ENCODE assay signal across 37 cellular contexts in the genomic region with DNA sequence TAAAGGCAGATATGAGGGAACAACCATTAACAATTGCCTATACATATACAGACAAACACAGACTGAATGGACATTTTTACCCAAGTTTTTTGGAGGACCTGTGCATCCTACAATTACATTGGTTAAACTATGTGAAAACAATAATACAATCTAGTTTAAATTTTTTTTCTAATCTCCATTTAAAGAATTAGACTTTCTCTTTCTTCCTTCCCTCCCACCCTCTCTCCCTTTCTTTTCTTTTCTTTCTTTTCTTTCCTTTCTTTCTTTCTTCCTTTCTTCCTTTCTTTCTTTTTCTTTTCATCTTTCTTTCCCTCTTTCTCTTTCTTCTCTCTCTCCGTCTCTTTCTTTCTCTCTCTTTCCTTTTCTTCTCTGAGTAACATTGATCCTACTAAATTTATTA.
"Had no signal": no experiment of that assay in that cellular context is flagged by ENCODE, and none has a peak within 500 bp of the region (broad histone marks: within the 10 kb centered on the region; RNA-seq: fewer than 3 reads in every experiment).

No MANE protein-coding gene starts in this region.

- ATAC-seq: activated CD4-positive, alpha-beta T cell treated with anti-CD3 and anti-CD28 coated beads for 36 hours; activated CD4-positive, CD25-positive, alpha-beta regulatory T cell treated with anti-CD3 and anti-CD28 coated beads, Interleukin-2, amount 50 U/mL, for 24 hours; activated CD8-positive, alpha-beta memory T cell treated with anti-CD3 and anti-CD28 coated beads, Interleukin-2, amount 10 ng/mL, durations not matched to agents 7 days and 5 days; activated CD8-positive, alpha-beta T cell treated with anti-CD3 and anti-CD28 coated beads, Interleukin-2, amount 10 ng/mL, durations not matched to agents 7 days and 5 days; activated naive CD8-positive, alpha-beta T cell treated with anti-CD3 and anti-CD28 coated beads, Interleukin-2, amount 50 U/mL, for 24 hours had no signal

- H3K9me3 ChIP-seq: ascending aorta had no signal

- H3K36me3 Mint-ChIP-seq: activated CD8-positive, alpha-beta memory T cell treated with anti-CD3 and anti-CD28 coated beads, Interleukin-2, amount 10 ng/mL, durations not matched to agents 7 days and 5 days; activated naive CD4-positive, alpha-beta T cell treated with anti-CD3 and anti-CD28 coated beads, Interleukin-2, amount 10 ng/mL, durations not matched to agents 7 days and 5 days; activated naive CD4-positive, alpha-beta T cell treated with anti-CD3 and anti-CD28 coated beads, Interleukin-2, amount 50 U/mL, for 24 hours; activated naive CD8-positive, alpha-beta T cell; activated naive CD8-positive, alpha-beta T cell treated with anti-CD3 and anti-CD28 coated beads, Interleukin-2, amount 10 ng/mL, durations not matched to agents 7 days and 5 days had no signal

- H3K27me3 Mint-ChIP-seq: activated CD4-positive, alpha-beta T cell treated with anti-CD3 and anti-CD28 coated beads for 36 hours; activated CD4-positive, alpha-beta T cell treated with anti-CD3 and anti-CD28 coated beads, Interleukin-2, amount 10 ng/mL, durations not matched to agents 7 days and 5 days; activated CD8-positive, alpha-beta memory T cell treated with anti-CD3 and anti-CD28 coated beads, Interleukin-2, amount 10 ng/mL, durations not matched to agents 7 days and 5 days; activated naive CD4-positive, alpha-beta T cell treated with anti-CD3 and anti-CD28 coated beads, Interleukin-2, amount 10 ng/mL, durations not matched to agents 7 days and 5 days; activated naive CD4-positive, alpha-beta T cell treated with anti-CD3 and anti-CD28 coated beads, Interleukin-2, amount 50 U/mL, for 24 hours; activated naive CD8-positive, alpha-beta T cell; activated naive CD8-positive, alpha-beta T cell treated with anti-CD3 and anti-CD28 coated beads, Interleukin-2, amount 10 ng/mL, durations not matched to agents 7 days and 5 days; activated naive CD8-positive, alpha-beta T cell treated with anti-CD3 and anti-CD28 coated beads, Interleukin-2, amount 50 U/mL, for 24 hours; activated T-cell treated with anti-CD3 and anti-CD28 coated beads, Interleukin-2, amount 50 U/mL, for 24 hours; brain; central memory CD8-positive, alpha-beta T cell had no signal

- H3K4me1 Mint-ChIP-seq: activated CD4-positive, alpha-beta memory T cell treated with anti-CD3 and anti-CD28 coated beads, Interleukin-2, amount 10 ng/mL, durations not matched to agents 7 days and 5 days; activated CD4-positive, alpha-beta T cell treated with anti-CD3 and anti-CD28 coated beads for 36 hours; activated CD4-positive, alpha-beta T cell treated with anti-CD3 and anti-CD28 coated beads, Interleukin-2, amount 10 ng/mL, durations not matched to agents 7 days and 5 days; activated CD8-positive, alpha-beta memory T cell treated with anti-CD3 and anti-CD28 coated beads, Interleukin-2, amount 10 ng/mL, durations not matched to agents 7 days and 5 days; activated naive CD4-positive, alpha-beta T cell treated with anti-CD3 and anti-CD28 coated beads, Interleukin-2, amount 10 ng/mL, durations not matched to agents 7 days and 5 days; activated naive CD4-positive, alpha-beta T cell treated with anti-CD3 and anti-CD28 coated beads, Interleukin-2, amount 50 U/mL, for 24 hours; activated naive CD8-positive, alpha-beta T cell treated with anti-CD3 and anti-CD28 coated beads, Interleukin-2, amount 10 ng/mL, durations not matched to agents 7 days and 5 days; activated naive CD8-positive, alpha-beta T cell treated with anti-CD3 and anti-CD28 coated beads, Interleukin-2, amount 50 U/mL, for 24 hours; brain; central memory CD8-positive, alpha-beta T cell had no signal

- H3K4me3 ChIP-seq: ascending aorta, cardiac muscle cell had no signal

- DNase-seq: activated CD4-positive, alpha-beta memory T cell treated with anti-CD3 and anti-CD28 coated beads, Interleukin-2, amount 10 ng/mL, durations not matched to agents 7 days and 5 days; activated CD4-positive, alpha-beta T cell treated with anti-CD3 and anti-CD28 coated beads for 1 hour; activated CD4-positive, alpha-beta T cell treated with anti-CD3 and anti-CD28 coated beads for 36 hours; activated CD4-positive, alpha-beta T cell treated with anti-CD3 and anti-CD28 coated beads for 48 hours; activated CD4-positive, alpha-beta T cell treated with anti-CD3 and anti-CD28 coated beads, Interleukin-2, amount 10 ng/mL, durations not matched to agents 7 days and 5 days; activated CD4-positive, alpha-beta T cell treated with anti-CD3 and anti-CD28 coated beads, Interleukin-2, amount 50 U/mL, for 48 hours; activated CD4-positive, CD25-positive, alpha-beta regulatory T cell; activated CD8-positive, alpha-beta memory T cell treated with anti-CD3 and anti-CD28 coated beads for 24 hours; activated CD8-positive, alpha-beta memory T cell treated with anti-CD3 and anti-CD28 coated beads, Interleukin-2, amount 10 ng/mL, durations not matched to agents 7 days and 5 days; activated CD8-positive, alpha-beta memory T cell treated with anti-CD3 and anti-CD28 coated beads, Interleukin-2, amount 50 U/mL, for 48 hours; activated CD8-positive, alpha-beta T cell treated with anti-CD3 and anti-CD28 coated beads, Interleukin-2, amount 10 ng/mL, durations not matched to agents 7 days and 5 days; activated effector memory CD4-positive, alpha-beta T cell treated with Interleukin-2 at 50 U/mL for 16 hours; activated gamma-delta T cell; activated naive CD4-positive, alpha-beta T cell treated with anti-CD3 and anti-CD28 coated beads, Interleukin-2, amount 10 ng/mL, durations not matched to agents 7 days and 5 days; activated naive CD4-positive, alpha-beta T cell treated with Interleukin-2 at 50 U/mL for 16 hours; activated naive CD8-positive, alpha-beta T cell treated with anti-CD3 and anti-CD28 coated beads, Interleukin-2, amount 10 ng/mL, durations not matched to agents 7 days and 5 days; activated naive CD8-positive, alpha-beta T cell treated with anti-CD3 and anti-CD28 coated beads, Interleukin-2, amount 50 U/mL, for 24 hours; activated T-cell treated with anti-CD3 and anti-CD28 coated beads, Interleukin-2, amount 50 U/mL, for 24 hours; activated T-cell treated with anti-CD3 and anti-CD28 coated beads, Interleukin-2, amount 50 U/mL, for 48 hours; amygdala; anterior cingulate cortex; caudate nucleus; cerebellar nuclear complex; T-helper 1 cell; T-helper 2 cell; T-helper 9 cell had no signal

- H3K27me3 ChIP-seq: ascending aorta, cardiac muscle cell had no signal

- H3K27ac ChIP-seq: ascending aorta, cardiac muscle cell, VCaP had no signal

- H3K9me3 Mint-ChIP-seq: activated CD4-positive, alpha-beta memory T cell treated with anti-CD3 and anti-CD28 coated beads, Interleukin-2, amount 10 ng/mL, durations not matched to agents 7 days and 5 days; activated CD4-positive, alpha-beta T cell treated with anti-CD3 and anti-CD28 coated beads, Interleukin-2, amount 10 ng/mL, durations not matched to agents 7 days and 5 days; activated naive CD4-positive, alpha-beta T cell treated with anti-CD3 and anti-CD28 coated beads, Interleukin-2, amount 10 ng/mL, durations not matched to agents 7 days and 5 days; activated naive CD8-positive, alpha-beta T cell treated with anti-CD3 and anti-CD28 coated beads, Interleukin-2, amount 10 ng/mL, durations not matched to agents 7 days and 5 days; activated naive CD8-positive, alpha-beta T cell treated with anti-CD3 and anti-CD28 coated beads, Interleukin-2, amount 50 U/mL, for 24 hours; activated T-cell treated with anti-CD3 and anti-CD28 coated beads, Interleukin-2, amount 50 U/mL, for 24 hours; activated T-helper 2 cell treated with anti-CD3 and anti-CD28 coated beads, Interferon-gamma antibody, Interleukin-2, Interleukin-4, amounts not matched to agents 10 μg/mL and 5 μg/mL and 100 μg/mL, durations not matched to agents 14 hours and 24 hours and 36 hours; central memory CD8-positive, alpha-beta T cell; T-helper 1 cell treated with Interleukin-12 subunit alpha and Interleukin-12 subunit beta and Interleukin-4 antibody, amounts not matched to agents 30 μg/mL and 1 μg/mL, for 36 hours; T-helper 2 cell treated with Interferon-gamma antibody and Interleukin-4, amounts not matched to agents 5 μg/mL and 100 μg/mL, for 36 hours had no signal

- H3K27ac Mint-ChIP-seq: activated CD4-positive, alpha-beta memory T cell treated with anti-CD3 and anti-CD28 coated beads, Interleukin-2, amount 10 ng/mL, durations not matched to agents 7 days and 5 days; activated CD4-positive, alpha-beta T cell treated with anti-CD3 and anti-CD28 coated beads for 36 hours; activated CD4-positive, alpha-beta T cell treated with anti-CD3 and anti-CD28 coated beads, Interleukin-2, amount 10 ng/mL, durations not matched to agents 7 days and 5 days; activated CD8-positive, alpha-beta memory T cell treated with anti-CD3 and anti-CD28 coated beads, Interleukin-2, amount 10 ng/mL, durations not matched to agents 7 days and 5 days; activated CD8-positive, alpha-beta T cell treated with anti-CD3 and anti-CD28 coated beads, Interleukin-2, amount 10 ng/mL, durations not matched to agents 7 days and 5 days; activated naive CD4-positive, alpha-beta T cell treated with anti-CD3 and anti-CD28 coated beads, Interleukin-2, amount 10 ng/mL, durations not matched to agents 7 days and 5 days; activated naive CD4-positive, alpha-beta T cell treated with anti-CD3 and anti-CD28 coated beads, Interleukin-2, amount 50 U/mL, for 24 hours; activated naive CD8-positive, alpha-beta T cell; activated naive CD8-positive, alpha-beta T cell treated with anti-CD3 and anti-CD28 coated beads, Interleukin-2, amount 10 ng/mL, durations not matched to agents 7 days and 5 days; activated naive CD8-positive, alpha-beta T cell treated with anti-CD3 and anti-CD28 coated beads, Interleukin-2, amount 50 U/mL, for 24 hours; activated T-cell treated with anti-CD3 and anti-CD28 coated beads, Interleukin-2, amount 50 U/mL, for 24 hours; activated T-helper 2 cell treated with anti-CD3 and anti-CD28 coated beads, Interferon-gamma antibody, Interleukin-2, Interleukin-4, amounts not matched to agents 10 μg/mL and 5 μg/mL and 100 μg/mL, durations not matched to agents 14 hours and 24 hours and 36 hours; brain; T-helper 1 cell treated with Interleukin-12 subunit alpha and Interleukin-12 subunit beta and Interleukin-4 antibody, amounts not matched to agents 30 μg/mL and 1 μg/mL, for 36 hours; T-helper 2 cell treated with Interferon-gamma antibody and Interleukin-4, amounts not matched to agents 5 μg/mL and 100 μg/mL, for 36 hours had no signal

- H3K4me3 Mint-ChIP-seq: activated CD4-positive, alpha-beta memory T cell treated with anti-CD3 and anti-CD28 coated beads, Interleukin-2, amount 10 ng/mL, durations not matched to agents 7 days and 5 days; activated CD4-positive, alpha-beta T cell treated with anti-CD3 and anti-CD28 coated beads for 36 hours; activated CD4-positive, alpha-beta T cell treated with anti-CD3 and anti-CD28 coated beads, Interleukin-2, amount 10 ng/mL, durations not matched to agents 7 days and 5 days; activated CD8-positive, alpha-beta memory T cell treated with anti-CD3 and anti-CD28 coated beads, Interleukin-2, amount 10 ng/mL, durations not matched to agents 7 days and 5 days; activated CD8-positive, alpha-beta T cell treated with anti-CD3 and anti-CD28 coated beads, Interleukin-2, amount 10 ng/mL, durations not matched to agents 7 days and 5 days; activated naive CD4-positive, alpha-beta T cell treated with anti-CD3 and anti-CD28 coated beads, Interleukin-2, amount 10 ng/mL, durations not matched to agents 7 days and 5 days; activated naive CD4-positive, alpha-beta T cell treated with anti-CD3 and anti-CD28 coated beads, Interleukin-2, amount 50 U/mL, for 24 hours; activated naive CD8-positive, alpha-beta T cell; activated naive CD8-positive, alpha-beta T cell treated with anti-CD3 and anti-CD28 coated beads, Interleukin-2, amount 10 ng/mL, durations not matched to agents 7 days and 5 days; activated naive CD8-positive, alpha-beta T cell treated with anti-CD3 and anti-CD28 coated beads, Interleukin-2, amount 50 U/mL, for 24 hours; activated T-cell treated with anti-CD3 and anti-CD28 coated beads, Interleukin-2, amount 50 U/mL, for 24 hours; brain; central memory CD8-positive, alpha-beta T cell; T-helper 1 cell treated with Interleukin-12 subunit alpha and Interleukin-12 subunit beta and Interleukin-4 antibody, amounts not matched to agents 30 μg/mL and 1 μg/mL, for 36 hours; T-helper 2 cell treated with Interferon-gamma antibody and Interleukin-4, amounts not matched to agents 5 μg/mL and 100 μg/mL, for 36 hours had no signal

- H3K36me3 ChIP-seq: cardiac muscle cell had no signal
